ENCODE assay signal across 8 cellular contexts in the genomic region with DNA sequence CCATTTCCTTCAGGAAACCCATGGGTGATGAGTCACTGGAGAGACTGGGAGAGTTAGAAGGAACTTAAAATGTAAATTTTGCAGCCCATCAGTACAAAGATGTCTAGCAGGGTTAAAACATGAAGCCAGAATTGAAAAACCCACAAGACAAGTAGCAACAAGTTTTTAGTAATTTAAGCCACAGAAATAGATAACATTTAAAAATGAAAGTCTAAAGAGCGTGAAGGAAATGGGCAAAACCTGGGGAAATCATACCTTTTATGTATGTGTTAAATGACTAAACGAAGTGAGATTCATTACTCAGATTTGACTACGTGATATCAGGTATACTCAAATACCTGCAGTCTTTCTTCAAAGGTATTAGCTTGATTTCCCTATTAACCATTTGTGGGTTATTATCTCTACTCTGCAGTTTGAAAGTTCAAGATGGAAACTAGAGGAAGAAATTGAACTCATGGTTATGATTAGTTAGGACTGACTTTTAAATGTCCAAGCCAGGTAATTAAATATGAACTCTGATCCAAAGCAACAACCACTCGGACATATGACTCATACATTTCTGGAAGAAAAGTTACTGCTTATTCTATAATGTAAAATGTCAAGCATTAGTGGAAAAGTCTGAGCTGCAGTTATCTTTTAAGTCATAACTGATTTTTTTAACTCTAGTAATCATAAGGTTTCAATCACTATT.
A peak's percentile ranks its signal among the peaks of the same experiment; 100 is the strongest.
DNase-seq lines count a peak whose midpoint lies in the region; ATAC-seq and TF ChIP-seq lines count a peak whose summit lies in the region.

No MANE protein-coding gene starts in this region.

- DNase-seq in CD8-positive, alpha-beta memory T cell, result no peak
- peak; percentile 58 for DNase-seq in Karpas-422
- DNase-seq in fibroblast of peridontal ligament (ENCODE audit: extremely low read depth), result peak; percentile 76
- DNase-seq in amygdala (lab: John Stamatoyannopoulos, UW), result no peak
- no peak for DNase-seq in inferior parietal cortex (ENCODE audit: extremely low spot score)
- DNase-seq in uterus, result no peak
- no peak for DNase-seq in NCI-H2107 (lab: John Stamatoyannopoulos, UW)

- H3K36me3 ChIP-seq in CD8-positive, alpha-beta memory T cell (ENCODE audit: insufficient read depth, low read length), result no peaks in the 10 kb centered on the region
- no peaks in the 10 kb centered on the region for H3K36me3 ChIP-seq in Karpas-422 (ENCODE audit: insufficient read depth, low read length)
- no peaks in the 10 kb centered on the region for H3K36me3 ChIP-seq in uterus

- H3K4me3 ChIP-seq in CD8-positive, alpha-beta memory T cell (ENCODE audit: low read length), result no peak overlapping the region
- H3K4me3 ChIP-seq in Karpas-422 (ENCODE audit: low read length) (peak overlapping the region; percentile 38), uterus (no peak overlapping the region)

- H3K4me3 Mint-ChIP-seq in CD8-positive, alpha-beta memory T cell, result peak overlapping the region in 5 of 7 donors; percentile 10 to 41 (median 15)

- peaks cover 21% of the 10 kb centered on the region for H3K4me1 ChIP-seq in CD8-positive, alpha-beta memory T cell (ENCODE audit: insufficient read depth, low read length)
- peaks cover 73% of the 10 kb centered on the region for H3K4me1 ChIP-seq in Karpas-422 (ENCODE audit: low read length)
- H3K4me1 ChIP-seq in uterus, result no peaks in the 10 kb centered on the region

- H3K27me3 ChIP-seq in CD8-positive, alpha-beta memory T cell (ENCODE audit: insufficient read depth, low read length, poor library complexity, severe bottlenecking), result no peaks in the 10 kb centered on the region
- H3K27me3 ChIP-seq in Karpas-422 (ENCODE audit: low read length) (no peaks in the 10 kb centered on the region), uterus (no peaks in the 10 kb centered on the region)

- H3K27me3 Mint-ChIP-seq in CD8-positive, alpha-beta memory T cell, result no peaks in the 10 kb centered on the region

- no peaks in the 10 kb centered on the region for H3K9me3 Mint-ChIP-seq in CD8-positive, alpha-beta memory T cell

- TF ChIP-seq CTCF in uterus (IDR thresholded peaks at IDR 0.05), result no peak

- no peaks in the 10 kb centered on the region for H3K9me3 ChIP-seq in CD8-positive, alpha-beta memory T cell (ENCODE audit: low read length)
- H3K9me3 ChIP-seq in Karpas-422 (ENCODE audit: low read length), result no peaks in the 10 kb centered on the region
- H3K9me3 ChIP-seq in uterus, result no peaks in the 10 kb centered on the region

- no peaks in the 10 kb centered on the region for H3K9me2 ChIP-seq in Karpas-422 (replicated peaks; ENCODE audit: insufficient read depth, low read length)

- no peaks in the 10 kb centered on the region for H4K20me1 ChIP-seq in Karpas-422 (ENCODE audit: insufficient read depth, low read depth, low read length)

- H3K4me2 ChIP-seq in Karpas-422 (ENCODE audit: low read depth, low read length, poor library complexity, severe bottlenecking), result peak overlapping the region; percentile 68

- H3K79me2 ChIP-seq in Karpas-422 (ENCODE audit: low read length), result peaks cover 100% of the 10 kb centered on the region

- H3K36me3 Mint-ChIP-seq in CD8-positive, alpha-beta memory T cell, result peaks cover under 1 to 3% (median 2%) of the 10 kb centered on the region in 3 donors

- intact Hi-C loops in uterus (cut with DNase I; ENCODE audit: low total_unique reads), result no loop called here

- no peak overlapping the region for H2AFZ ChIP-seq in Karpas-422 (ENCODE audit: low read length)

- no peak overlapping the region for H3K27ac ChIP-seq in CD8-positive, alpha-beta memory T cell (ENCODE audit: low read depth, low read length)
- H3K27ac ChIP-seq in Karpas-422 (ENCODE audit: low read length) (peak overlapping the region; percentile 79), uterus (no peak overlapping the region)

- CTCF ChIA-PET in CD8-positive, alpha-beta memory T cell (lab: Charles Lee), result no interaction called here

- TF ChIP-seq POLR2A in uterus (IDR thresholded peaks at IDR 0.05), result no peak

- peak overlapping the region; percentile 41 for H3K9ac ChIP-seq in Karpas-422 (ENCODE audit: low read length)

- peak; percentile 48 for ATAC-seq in GM21390 (IDR thresholded peaks at IDR 0.05; ENCODE audit: unreplicated experiment)

- POLR2A ChIA-PET in CD8-positive, alpha-beta memory T cell (lab: Charles Lee), result no interaction called here

- H3K4me1 Mint-ChIP-seq in CD8-positive, alpha-beta memory T cell, result peaks cover 45 to 70% (median 55%) of the 10 kb centered on the region in 3 donors

- peak overlapping the region in 7 of 8 donors; percentile 5 to 70 (median 19) for H3K27ac Mint-ChIP-seq in CD8-positive, alpha-beta memory T cell

Comparison
In these comparisons a context has a peak if more than half of its experiments do, and no peak if none do; other contexts are left out.
1. DNase-seq: peak in Karpas-422 (single experiment) and fibroblast of peridontal ligament (single experiment); none in CD8-positive, alpha-beta memory T cell (0 of 5), amygdala (0 of 56), inferior parietal cortex (single experiment), uterus (0 of 2) and NCI-H2107 (single experiment).